In the genomic region with DNA sequence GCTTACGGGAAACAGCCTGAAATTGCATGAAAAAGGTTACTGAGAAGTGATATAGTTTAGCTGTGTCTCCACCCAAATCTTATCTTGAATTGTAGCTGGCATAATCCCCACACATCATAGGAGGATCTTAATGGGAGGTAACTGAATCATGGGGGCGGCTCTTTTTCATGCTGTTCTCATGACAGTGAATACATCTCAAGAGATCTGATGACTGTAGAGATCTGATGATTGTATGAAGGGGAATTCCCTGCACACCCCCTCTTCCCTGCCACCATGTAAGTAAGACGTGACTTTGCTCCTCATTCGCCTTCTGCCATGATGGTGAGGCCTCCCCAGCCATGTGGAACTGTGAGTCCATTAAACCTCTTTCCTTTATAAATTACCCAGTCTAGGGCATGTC, we compare ENCODE assay signal across 14 cellular contexts.
DNase-seq lines count a peak whose midpoint lies in the region; ATAC-seq lines count a peak whose summit lies in the region.
"Had no signal": no experiment of that assay in that cellular context is flagged by ENCODE, and none has a peak within 500 bp of the region (broad histone marks: within the 10 kb centered on the region; RNA-seq: fewer than 3 reads in every experiment).

No MANE protein-coding gene starts in this region.

- H3K27me3 Mint-ChIP-seq in activated naive CD4-positive, alpha-beta T cell treated with anti-CD3 and anti-CD28 coated beads, Interleukin-2, amount 10 ng/mL, durations not matched to agents 7 days and 5 days, result peaks cover 28% of the 10 kb centered on the region
- H3K27me3 Mint-ChIP-seq in T-helper 17 cell, result no peaks in the 10 kb centered on the region
- no peaks in the 10 kb centered on the region for H3K27me3 Mint-ChIP-seq in activated naive CD4-positive, alpha-beta T cell treated with anti-CD3 and anti-CD28 coated beads, Interleukin-2, amount 50 U/mL, for 24 hours
- H3K27me3 Mint-ChIP-seq: CD4-positive, alpha-beta T cell; dendritic cell treated with granulocyte-macrophage colony-stimulating factor and Interleukin-4, amounts not matched to agents 40 ng/mL and 50 ng/mL, for 4 days had no signal

- peak; percentile 33 for DNase-seq in activated naive CD4-positive, alpha-beta T cell treated with Interleukin-2 at 50 U/mL for 16 hours
- DNase-seq in activated naive CD4-positive, alpha-beta T cell treated with anti-CD3 and anti-CD28 coated beads, Interleukin-2, amount 10 ng/mL, durations not matched to agents 7 days and 5 days, result no peak
- no peak for DNase-seq in T-helper 17 cell
- DNase-seq in stimulated activated CD8-positive, alpha-beta memory T cell treated with anti-CD3 and anti-CD28 coated beads, Interleukin-4, amount 100 ng/mL, for 48 hours, result peak; percentile 39
- no peak for DNase-seq in H4 (ENCODE audit: low spot score)
- no peak for DNase-seq in pons (ENCODE audit: low spot score)
- DNase-seq: CD4-positive, alpha-beta T cell; GM23248; KBM-7; mesenchymal stem cell; NCI-H1694 had no signal

- no peak overlapping the region for H3K27ac Mint-ChIP-seq in activated naive CD4-positive, alpha-beta T cell treated with anti-CD3 and anti-CD28 coated beads, Interleukin-2, amount 10 ng/mL, durations not matched to agents 7 days and 5 days
- no peak overlapping the region for H3K27ac Mint-ChIP-seq in T-helper 17 cell
- H3K27ac Mint-ChIP-seq in activated naive CD4-positive, alpha-beta T cell treated with anti-CD3 and anti-CD28 coated beads, Interleukin-2, amount 50 U/mL, for 24 hours, result peak overlapping the region; percentile 67
- H3K27ac Mint-ChIP-seq: CD4-positive, alpha-beta T cell; dendritic cell treated with granulocyte-macrophage colony-stimulating factor and Interleukin-4, amounts not matched to agents 40 ng/mL and 50 ng/mL, for 4 days had no signal

- peaks cover 17% of the 10 kb centered on the region for H3K4me1 Mint-ChIP-seq in activated naive CD4-positive, alpha-beta T cell treated with anti-CD3 and anti-CD28 coated beads, Interleukin-2, amount 10 ng/mL, durations not matched to agents 7 days and 5 days
- peaks cover 22% of the 10 kb centered on the region for H3K4me1 Mint-ChIP-seq in T-helper 17 cell
- H3K4me1 Mint-ChIP-seq in activated naive CD4-positive, alpha-beta T cell treated with anti-CD3 and anti-CD28 coated beads, Interleukin-2, amount 50 U/mL, for 24 hours, result peaks cover 21% of the 10 kb centered on the region

- CTCF ChIA-PET in activated naive CD4-positive, alpha-beta T cell treated with anti-CD3 and anti-CD28 coated beads, Interleukin-2, amount 10 ng/mL, durations not matched to agents 7 days and 5 days (lab: Charles Lee), result no interaction called here

- H3K36me3 Mint-ChIP-seq in activated naive CD4-positive, alpha-beta T cell treated with anti-CD3 and anti-CD28 coated beads, Interleukin-2, amount 10 ng/mL, durations not matched to agents 7 days and 5 days, result peaks cover 14% of the 10 kb centered on the region
- H3K36me3 Mint-ChIP-seq in T-helper 17 cell (ENCODE audit: low read depth), result peaks cover 3% of the 10 kb centered on the region
- H3K36me3 Mint-ChIP-seq in activated naive CD4-positive, alpha-beta T cell treated with anti-CD3 and anti-CD28 coated beads, Interleukin-2, amount 50 U/mL, for 24 hours, result no peaks in the 10 kb centered on the region

- no peaks in the 10 kb centered on the region for H3K9me3 ChIP-seq in T-helper 17 cell (ENCODE audit: control insufficient read depth, low read length, poor library complexity, severe bottlenecking)
- H3K9me3 ChIP-seq: thoracic aorta had no signal

- peak; percentile 53 for ATAC-seq in T-helper 17 cell

- H3K9me3 Mint-ChIP-seq in activated naive CD4-positive, alpha-beta T cell treated with anti-CD3 and anti-CD28 coated beads, Interleukin-2, amount 10 ng/mL, durations not matched to agents 7 days and 5 days, result peaks cover 14% of the 10 kb centered on the region
- no peaks in the 10 kb centered on the region for H3K9me3 Mint-ChIP-seq in activated naive CD4-positive, alpha-beta T cell treated with anti-CD3 and anti-CD28 coated beads, Interleukin-2, amount 50 U/mL, for 24 hours
- H3K9me3 Mint-ChIP-seq: CD4-positive, alpha-beta T cell had no signal

- no peak overlapping the region for H3K4me3 Mint-ChIP-seq in activated naive CD4-positive, alpha-beta T cell treated with anti-CD3 and anti-CD28 coated beads, Interleukin-2, amount 10 ng/mL, durations not matched to agents 7 days and 5 days
- no peak overlapping the region for H3K4me3 Mint-ChIP-seq in T-helper 17 cell
- no peak overlapping the region for H3K4me3 Mint-ChIP-seq in activated naive CD4-positive, alpha-beta T cell treated with anti-CD3 and anti-CD28 coated beads, Interleukin-2, amount 50 U/mL, for 24 hours
- H3K4me3 Mint-ChIP-seq: CD4-positive, alpha-beta T cell; dendritic cell treated with granulocyte-macrophage colony-stimulating factor and Interleukin-4, amounts not matched to agents 40 ng/mL and 50 ng/mL, for 4 days had no signal

Comparison
In these comparisons a context has a peak if more than half of its experiments do, and no peak if none do; other contexts are left out.
1. DNase-seq: peak in activated naive CD4-positive, alpha-beta T cell treated with Interleukin-2 at 50 U/mL for 16 hours (single experiment) and stimulated activated CD8-positive, alpha-beta memory T cell treated with anti-CD3 and anti-CD28 coated beads, Interleukin-4, amount 100 ng/mL, for 48 hours (single experiment); none in activated naive CD4-positive, alpha-beta T cell treated with anti-CD3 and anti-CD28 coated beads, Interleukin-2, amount 10 ng/mL, durations not matched to agents 7 days and 5 days (single experiment), T-helper 17 cell (0 of 3), H4 (single experiment) and pons (single experiment).